ENCODE assay signal across 13 cellular contexts in genomic region chr6:84093405-84094049, GRCh38. TPM values are rescaled to one million over a fixed set of nuclear protein-coding genes. Genes with fewer than 3 reads are reported as not detected.
DNase-seq lines count a peak whose midpoint lies in the region; ATAC-seq and TF ChIP-seq lines count a peak whose summit lies in the region.
"Had no signal": no experiment of that assay in that cellular context is flagged by ENCODE, and none has a peak within 500 bp of the region (broad histone marks: within the 10 kb centered on the region; RNA-seq: fewer than 3 reads in every experiment).

No MANE protein-coding gene starts in this region.

- H3K79me2 ChIP-seq in trophoblast cell (ENCODE audit: control insufficient read depth, insufficient read depth, low read length, poor library complexity), result no peaks in the 10 kb centered on the region

- H4K12ac ChIP-seq in trophoblast cell (ENCODE audit: low read depth, low read length), result no peak overlapping the region

- no peak overlapping the region for H3K9ac ChIP-seq in trophoblast cell (ENCODE audit: low read length)

- no peaks in the 10 kb centered on the region for H3K79me1 ChIP-seq in trophoblast cell (ENCODE audit: low read length)

- H2BK120ac ChIP-seq in trophoblast cell (ENCODE audit: insufficient read depth, low read length, poor library complexity), result no peak overlapping the region

- no peak overlapping the region for H3K23ac ChIP-seq in trophoblast cell (ENCODE audit: low read length)

- no peak for TF ChIP-seq CTCF in coronary artery (IDR thresholded peaks at IDR 0.05)

- no peak overlapping the region for H4K91ac ChIP-seq in trophoblast cell (ENCODE audit: low read depth, low read length)

- H3K4me1 ChIP-seq in trophoblast cell (ENCODE audit: control insufficient read depth in 1 of 2, insufficient read depth in 2 of 2, low read length in 2 of 2), result no peaks in the 10 kb centered on the region

- no peak overlapping the region for H3K18ac ChIP-seq in trophoblast cell (ENCODE audit: low read length)

- H2AFZ ChIP-seq in trophoblast cell (ENCODE audit: insufficient read depth, low read length, poor library complexity), result no peak overlapping the region

- H3K4ac ChIP-seq in trophoblast cell (ENCODE audit: low read depth, low read length), result no peak overlapping the region

- DNase-seq in SKM-1 (lab: John Stamatoyannopoulos, UW; ENCODE audit: unreplicated experiment) (peak; percentile 97), trophoblast cell (peak; percentile 4 to 16), substantia nigra (lab: John Stamatoyannopoulos, UW) (no peak), coronary artery (ENCODE audit: low spot score) (no peak), NCI-H345 treated with DMSO at 0.1 percent for 48 hours (lab: John Stamatoyannopoulos, UW; ENCODE audit: unreplicated experiment) (no peak)
- DNase-seq: activated T-cell treated with anti-CD3 and anti-CD28 coated beads, Interleukin-2, amount 50 U/mL, for 24 hours; brain microvascular endothelial cell; NCI-H748 treated with DMSO at 0.1 percent for 48 hours; nephron progenitor cell had no signal

- no peak overlapping the region for H3K14ac ChIP-seq in trophoblast cell (ENCODE audit: low read length)

- no peaks in the 10 kb centered on the region for H3K9me3 ChIP-seq in trophoblast cell (ENCODE audit: insufficient read depth, low read depth, low read length)

- no peak overlapping the region for H3K4me2 ChIP-seq in trophoblast cell (ENCODE audit: low read length)

- no peak overlapping the region for H2BK12ac ChIP-seq in trophoblast cell (ENCODE audit: low read length)

- H3K4me3 ChIP-seq in trophoblast cell (ENCODE audit: low read depth, low read length) (no peak overlapping the region), coronary artery (no peak overlapping the region)

- no peak overlapping the region for H2AK5ac ChIP-seq in trophoblast cell (ENCODE audit: low read length)

- H3K27me3 ChIP-seq in trophoblast cell (ENCODE audit: insufficient read depth, low read length), result no peaks in the 10 kb centered on the region
- H3K27me3 ChIP-seq: brain microvascular endothelial cell had no signal

- WGBS in trophoblast cell (ENCODE audit: extremely low coverage, insufficient coverage, insufficient read length), result no CpG with 5 or more reads among the region's 3 CpGs

- H4K8ac ChIP-seq in trophoblast cell (ENCODE audit: low read depth, low read length), result no peak overlapping the region

- no peaks in the 10 kb centered on the region for H3K36me3 ChIP-seq in trophoblast cell (ENCODE audit: control insufficient read depth in 1 of 2, insufficient read depth in 2 of 2, low read length in 2 of 2)
- H3K36me3 ChIP-seq: brain microvascular endothelial cell had no signal

- no peak overlapping the region for H3K27ac ChIP-seq in trophoblast cell (ENCODE audit: low read depth, low read length)
- no peak overlapping the region for H3K27ac ChIP-seq in substantia nigra (ENCODE audit: low read depth, low read length, poor library complexity, severe bottlenecking)
- H3K27ac ChIP-seq in coronary artery, result no peak overlapping the region
- H3K27ac ChIP-seq: brain microvascular endothelial cell had no signal

- no peak overlapping the region for H2BK5ac ChIP-seq in trophoblast cell (ENCODE audit: low read depth, low read length, poor library complexity)

- ATAC-seq in GM18870 (IDR thresholded peaks at IDR 0.05; ENCODE audit: unreplicated experiment) (peak; percentile 54), HG03565 (IDR thresholded peaks at IDR 0.05; ENCODE audit: unreplicated experiment) (peak; percentile 39), HG03196 (IDR thresholded peaks at IDR 0.05; ENCODE audit: unreplicated experiment) (no peak)

RNA-seq across cellular contexts. Expression of gene MRAP2, which starts 60.0 kb away (rescaled TPM):
- polyA plus RNA-seq in trophoblast cell (2013), result 3.2 and 3.9 TPM in 2 replicates
- polyA plus RNA-seq: CD14-positive monocyte had no signal

Comparison
In these comparisons a context has a peak if more than half of its experiments do, and no peak if none do; other contexts are left out.
1. DNase-seq: peak in SKM-1 (single experiment) and trophoblast cell (2 of 2); none in substantia nigra (0 of 49), coronary artery (single experiment) and NCI-H345 treated with DMSO at 0.1 percent for 48 hours (single experiment).